1 cellular context compared by ENCODE assay signal in the genomic region with DNA sequence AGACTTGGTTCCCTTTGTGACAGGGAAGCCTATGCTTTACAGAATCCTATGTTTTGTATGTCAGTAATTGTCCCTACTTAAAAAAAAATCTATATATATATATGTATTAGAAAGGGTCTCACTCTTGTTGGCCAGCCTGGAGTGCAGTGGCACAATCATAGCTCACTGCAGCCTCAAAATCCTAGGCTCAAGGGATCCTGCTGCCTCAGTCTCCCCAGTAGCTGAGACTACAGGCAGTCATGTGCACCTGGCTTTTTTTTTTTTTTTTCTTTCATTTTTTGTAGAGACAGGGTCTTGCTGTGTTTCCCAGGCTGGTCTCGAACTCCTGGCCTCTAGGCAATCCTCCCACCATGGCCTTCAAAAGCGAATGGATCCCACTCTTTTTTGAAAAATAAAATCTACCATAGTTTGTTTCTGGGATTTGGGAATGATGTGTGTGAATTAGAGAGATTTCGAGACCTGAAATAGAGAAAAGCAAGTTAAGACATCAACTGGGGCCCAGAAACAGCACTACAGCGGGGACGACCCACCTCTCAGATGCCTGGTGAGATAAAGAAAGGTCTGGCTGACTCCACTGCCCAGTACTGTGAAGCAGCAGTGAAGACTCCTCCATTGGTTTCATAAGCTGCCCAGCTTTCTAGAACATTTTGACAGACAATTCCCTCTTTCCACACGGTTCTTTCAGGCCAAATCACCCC.
A peak's percentile ranks its signal among the peaks of the same experiment; 100 is the strongest.
TF ChIP-seq lines count a peak whose summit lies in the region.

No MANE protein-coding gene starts in this region.

TF ChIP-seq in HepG2, 621 proteins besides CTCF, POLR2A, EP300 and RAD21 (continued from another document):
- TF ChIP-seq, protein P1, sequence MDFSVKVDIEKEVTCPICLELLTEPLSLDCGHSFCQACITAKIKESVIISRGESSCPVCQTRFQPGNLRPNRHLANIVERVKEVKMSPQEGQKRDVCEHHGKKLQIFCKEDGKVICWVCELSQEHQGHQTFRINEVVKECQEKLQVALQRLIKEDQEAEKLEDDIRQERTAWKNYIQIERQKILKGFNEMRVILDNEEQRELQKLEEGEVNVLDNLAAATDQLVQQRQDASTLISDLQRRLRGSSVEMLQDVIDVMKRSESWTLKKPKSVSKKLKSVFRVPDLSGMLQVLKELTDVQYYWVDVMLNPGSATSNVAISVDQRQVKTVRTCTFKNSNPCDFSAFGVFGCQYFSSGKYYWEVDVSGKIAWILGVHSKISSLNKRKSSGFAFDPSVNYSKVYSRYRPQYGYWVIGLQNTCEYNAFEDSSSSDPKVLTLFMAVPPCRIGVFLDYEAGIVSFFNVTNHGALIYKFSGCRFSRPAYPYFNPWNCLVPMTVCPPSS (IDR thresholded peaks at IDR 0.05), result no peak
- no peak for TF ChIP-seq AHR (CRISPR knock-in tag; IDR thresholded peaks at IDR 0.05)
- no peak for TF ChIP-seq FOXJ3 (CRISPR knock-in tag; IDR thresholded peaks at IDR 0.05; ENCODE audit: borderline replicate concordance)
- TF ChIP-seq ZNF772 (CRISPR knock-in tag; IDR thresholded peaks at IDR 0.05), result no peak
- TF ChIP-seq, protein P2, sequence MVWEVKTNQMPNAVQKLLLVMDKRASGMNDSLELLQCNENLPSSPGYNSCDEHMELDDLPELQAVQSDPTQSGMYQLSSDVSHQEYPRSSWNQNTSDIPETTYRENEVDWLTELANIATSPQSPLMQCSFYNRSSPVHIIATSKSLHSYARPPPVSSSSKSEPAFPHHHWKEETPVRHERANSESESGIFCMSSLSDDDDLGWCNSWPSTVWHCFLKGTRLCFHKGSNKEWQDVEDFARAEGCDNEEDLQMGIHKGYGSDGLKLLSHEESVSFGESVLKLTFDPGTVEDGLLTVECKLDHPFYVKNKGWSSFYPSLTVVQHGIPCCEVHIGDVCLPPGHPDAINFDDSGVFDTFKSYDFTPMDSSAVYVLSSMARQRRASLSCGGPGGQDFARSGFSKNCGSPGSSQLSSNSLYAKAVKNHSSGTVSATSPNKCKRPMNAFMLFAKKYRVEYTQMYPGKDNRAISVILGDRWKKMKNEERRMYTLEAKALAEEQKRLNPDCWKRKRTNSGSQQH (CRISPR knock-in tag; IDR thresholded peaks at IDR 0.05; ENCODE audit: low read depth), result no peak
- TF ChIP-seq AGO2 (optimal IDR thresholded peaks at IDR 0.05; ENCODE audit: low read depth, low read length), result no peak
- TF ChIP-seq, protein P3, sequence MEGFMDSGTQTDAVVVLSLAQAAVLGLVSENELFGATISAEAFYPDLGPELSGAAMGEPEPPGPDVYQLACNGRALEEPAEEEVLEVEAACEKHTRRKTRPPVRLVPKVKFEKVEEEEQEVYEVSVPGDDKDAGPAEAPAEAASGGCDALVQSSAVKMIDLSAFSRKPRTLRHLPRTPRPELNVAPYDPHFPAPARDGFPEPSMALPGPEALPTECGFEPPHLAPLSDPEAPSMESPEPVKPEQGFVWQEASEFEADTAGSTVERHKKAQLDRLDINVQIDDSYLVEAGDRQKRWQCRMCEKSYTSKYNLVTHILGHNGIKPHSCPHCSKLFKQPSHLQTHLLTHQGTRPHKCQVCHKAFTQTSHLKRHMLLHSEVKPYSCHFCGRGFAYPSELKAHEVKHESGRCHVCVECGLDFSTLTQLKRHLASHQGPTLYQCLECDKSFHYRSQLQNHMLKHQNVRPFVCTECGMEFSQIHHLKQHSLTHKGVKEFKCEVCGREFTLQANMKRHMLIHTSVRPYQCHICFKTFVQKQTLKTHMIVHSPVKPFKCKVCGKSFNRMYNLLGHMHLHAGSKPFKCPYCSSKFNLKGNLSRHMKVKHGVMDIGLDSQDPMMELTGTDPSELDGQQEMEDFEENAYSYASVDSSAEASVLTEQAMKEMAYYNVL (CRISPR knock-in tag; IDR thresholded peaks at IDR 0.05; ENCODE audit: borderline replicate concordance), result 0 out of 2 replicates have a peak, but pooled peaks have one; percentile 3
- TF ChIP-seq POGZ (CRISPR knock-in tag; IDR thresholded peaks at IDR 0.05), result no peak
- TF ChIP-seq RBFOX2 (IDR thresholded peaks at IDR 0.05; ENCODE audit: low read depth, low read length), result peak; percentile 60; the same call in 1 of the 2 replicates
- no peak for TF ChIP-seq ATF1 (CRISPR knock-in tag; IDR thresholded peaks at IDR 0.05)
- no peak for TF ChIP-seq FOXA3 (CRISPR knock-in tag; IDR thresholded peaks at IDR 0.05)
TF ChIP-seq in HepG2: peak in this region for 9.
